In the genomic region with DNA sequence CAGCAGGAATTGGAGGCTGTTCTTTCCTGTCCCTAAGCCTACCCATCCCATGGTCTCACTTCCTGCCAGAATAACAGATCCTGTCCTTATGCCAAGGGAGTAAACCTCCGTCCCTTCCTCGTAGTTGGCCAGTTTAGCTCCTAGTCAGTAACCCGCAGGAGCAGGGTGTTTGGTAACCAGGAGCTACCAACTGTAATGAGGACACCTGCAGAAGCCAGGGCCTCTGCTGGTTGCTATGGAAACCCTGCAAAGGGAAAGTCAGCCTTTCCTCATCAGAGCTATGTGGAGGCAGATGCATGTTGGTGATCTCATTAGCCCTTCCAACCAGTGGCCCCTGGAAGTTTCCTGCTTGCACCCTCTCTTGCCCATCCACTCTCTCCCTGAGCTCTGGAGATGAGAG, we compare ENCODE assay signal across 1 cellular context.
TF ChIP-seq lines count a peak whose summit lies in the region.

No MANE protein-coding gene starts in this region.

TF ChIP-seq in GM23338, 12 proteins besides CTCF, POLR2A, EP300 and RAD21 (continued from another document):
- TF ChIP-seq, protein P1, sequence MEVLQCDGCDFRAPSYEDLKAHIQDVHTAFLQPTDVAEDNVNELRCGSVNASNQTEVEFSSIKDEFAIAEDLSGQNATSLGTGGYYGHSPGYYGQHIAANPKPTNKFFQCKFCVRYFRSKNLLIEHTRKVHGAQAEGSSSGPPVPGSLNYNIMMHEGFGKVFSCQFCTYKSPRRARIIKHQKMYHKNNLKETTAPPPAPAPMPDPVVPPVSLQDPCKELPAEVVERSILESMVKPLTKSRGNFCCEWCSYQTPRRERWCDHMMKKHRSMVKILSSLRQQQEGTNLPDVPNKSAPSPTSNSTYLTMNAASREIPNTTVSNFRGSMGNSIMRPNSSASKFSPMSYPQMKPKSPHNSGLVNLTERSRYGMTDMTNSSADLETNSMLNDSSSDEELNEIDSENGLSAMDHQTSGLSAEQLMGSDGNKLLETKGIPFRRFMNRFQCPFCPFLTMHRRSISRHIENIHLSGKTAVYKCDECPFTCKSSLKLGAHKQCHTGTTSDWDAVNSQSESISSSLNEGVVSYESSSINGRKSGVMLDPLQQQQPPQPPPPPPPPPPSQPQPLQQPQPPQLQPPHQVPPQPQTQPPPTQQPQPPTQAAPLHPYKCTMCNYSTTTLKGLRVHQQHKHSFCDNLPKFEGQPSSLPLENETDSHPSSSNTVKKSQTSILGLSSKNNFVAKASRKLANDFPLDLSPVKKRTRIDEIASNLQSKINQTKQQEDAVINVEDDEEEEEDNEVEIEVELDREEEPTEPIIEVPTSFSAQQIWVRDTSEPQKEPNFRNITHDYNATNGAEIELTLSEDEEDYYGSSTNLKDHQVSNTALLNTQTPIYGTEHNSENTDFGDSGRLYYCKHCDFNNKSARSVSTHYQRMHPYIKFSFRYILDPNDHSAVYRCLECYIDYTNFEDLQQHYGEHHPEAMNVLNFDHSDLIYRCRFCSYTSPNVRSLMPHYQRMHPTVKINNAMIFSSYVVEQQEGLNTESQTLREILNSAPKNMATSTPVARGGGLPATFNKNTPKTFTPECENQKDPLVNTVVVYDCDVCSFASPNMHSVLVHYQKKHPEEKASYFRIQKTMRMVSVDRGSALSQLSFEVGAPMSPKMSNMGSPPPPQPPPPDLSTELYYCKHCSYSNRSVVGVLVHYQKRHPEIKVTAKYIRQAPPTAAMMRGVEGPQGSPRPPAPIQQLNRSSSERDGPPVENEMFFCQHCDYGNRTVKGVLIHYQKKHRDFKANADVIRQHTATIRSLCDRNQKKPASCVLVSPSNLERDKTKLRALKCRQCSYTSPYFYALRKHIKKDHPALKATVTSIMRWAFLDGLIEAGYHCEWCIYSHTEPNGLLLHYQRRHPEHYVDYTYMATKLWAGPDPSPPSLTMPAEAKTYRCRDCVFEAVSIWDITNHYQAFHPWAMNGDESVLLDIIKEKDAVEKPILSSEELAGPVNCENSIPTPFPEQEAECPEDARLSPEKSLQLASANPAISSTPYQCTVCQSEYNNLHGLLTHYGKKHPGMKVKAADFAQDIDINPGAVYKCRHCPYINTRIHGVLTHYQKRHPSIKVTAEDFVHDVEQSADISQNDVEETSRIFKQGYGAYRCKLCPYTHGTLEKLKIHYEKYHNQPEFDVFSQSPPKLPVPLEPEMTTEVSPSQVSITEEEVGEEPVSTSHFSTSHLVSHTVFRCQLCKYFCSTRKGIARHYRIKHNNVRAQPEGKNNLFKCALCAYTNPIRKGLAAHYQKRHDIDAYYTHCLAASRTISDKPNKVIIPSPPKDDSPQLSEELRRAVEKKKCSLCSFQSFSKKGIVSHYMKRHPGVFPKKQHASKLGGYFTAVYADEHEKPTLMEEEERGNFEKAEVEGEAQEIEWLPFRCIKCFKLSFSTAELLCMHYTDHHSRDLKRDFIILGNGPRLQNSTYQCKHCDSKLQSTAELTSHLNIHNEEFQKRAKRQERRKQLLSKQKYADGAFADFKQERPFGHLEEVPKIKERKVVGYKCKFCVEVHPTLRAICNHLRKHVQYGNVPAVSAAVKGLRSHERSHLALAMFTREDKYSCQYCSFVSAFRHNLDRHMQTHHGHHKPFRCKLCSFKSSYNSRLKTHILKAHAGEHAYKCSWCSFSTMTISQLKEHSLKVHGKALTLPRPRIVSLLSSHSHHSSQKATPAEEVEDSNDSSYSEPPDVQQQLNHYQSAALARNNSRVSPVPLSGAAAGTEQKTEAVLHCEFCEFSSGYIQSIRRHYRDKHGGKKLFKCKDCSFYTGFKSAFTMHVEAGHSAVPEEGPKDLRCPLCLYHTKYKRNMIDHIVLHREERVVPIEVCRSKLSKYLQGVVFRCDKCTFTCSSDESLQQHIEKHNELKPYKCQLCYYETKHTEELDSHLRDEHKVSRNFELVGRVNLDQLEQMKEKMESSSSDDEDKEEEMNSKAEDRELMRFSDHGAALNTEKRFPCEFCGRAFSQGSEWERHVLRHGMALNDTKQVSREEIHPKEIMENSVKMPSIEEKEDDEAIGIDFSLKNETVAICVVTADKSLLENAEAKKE (CRISPR knock-in tag; IDR thresholded peaks at IDR 0.05) = no peak
- TF ChIP-seq, protein P2, sequence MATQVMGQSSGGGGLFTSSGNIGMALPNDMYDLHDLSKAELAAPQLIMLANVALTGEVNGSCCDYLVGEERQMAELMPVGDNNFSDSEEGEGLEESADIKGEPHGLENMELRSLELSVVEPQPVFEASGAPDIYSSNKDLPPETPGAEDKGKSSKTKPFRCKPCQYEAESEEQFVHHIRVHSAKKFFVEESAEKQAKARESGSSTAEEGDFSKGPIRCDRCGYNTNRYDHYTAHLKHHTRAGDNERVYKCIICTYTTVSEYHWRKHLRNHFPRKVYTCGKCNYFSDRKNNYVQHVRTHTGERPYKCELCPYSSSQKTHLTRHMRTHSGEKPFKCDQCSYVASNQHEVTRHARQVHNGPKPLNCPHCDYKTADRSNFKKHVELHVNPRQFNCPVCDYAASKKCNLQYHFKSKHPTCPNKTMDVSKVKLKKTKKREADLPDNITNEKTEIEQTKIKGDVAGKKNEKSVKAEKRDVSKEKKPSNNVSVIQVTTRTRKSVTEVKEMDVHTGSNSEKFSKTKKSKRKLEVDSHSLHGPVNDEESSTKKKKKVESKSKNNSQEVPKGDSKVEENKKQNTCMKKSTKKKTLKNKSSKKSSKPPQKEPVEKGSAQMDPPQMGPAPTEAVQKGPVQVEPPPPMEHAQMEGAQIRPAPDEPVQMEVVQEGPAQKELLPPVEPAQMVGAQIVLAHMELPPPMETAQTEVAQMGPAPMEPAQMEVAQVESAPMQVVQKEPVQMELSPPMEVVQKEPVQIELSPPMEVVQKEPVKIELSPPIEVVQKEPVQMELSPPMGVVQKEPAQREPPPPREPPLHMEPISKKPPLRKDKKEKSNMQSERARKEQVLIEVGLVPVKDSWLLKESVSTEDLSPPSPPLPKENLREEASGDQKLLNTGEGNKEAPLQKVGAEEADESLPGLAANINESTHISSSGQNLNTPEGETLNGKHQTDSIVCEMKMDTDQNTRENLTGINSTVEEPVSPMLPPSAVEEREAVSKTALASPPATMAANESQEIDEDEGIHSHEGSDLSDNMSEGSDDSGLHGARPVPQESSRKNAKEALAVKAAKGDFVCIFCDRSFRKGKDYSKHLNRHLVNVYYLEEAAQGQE (IDR thresholded peaks at IDR 0.05; ENCODE audit: unreplicated experiment) = no peak
TF ChIP-seq in GM23338: peak in this region for 0.
